Comparison of ENCODE assay signal across 28 cellular contexts in genomic region chr5:2288466-2288865, GRCh38.
"Had no signal": no experiment of that assay in that cellular context is flagged by ENCODE, and none has a peak within 500 bp of the region (broad histone marks: within the 10 kb centered on the region; RNA-seq: fewer than 3 reads in every experiment).

No MANE protein-coding gene starts in this region.

- H3K27me3 Mint-ChIP-seq: stimulated activated memory B cell treated with anti-CD40 and anti-IgM and Interleukin-4, amounts not matched to agents 10 μg/mL and 1 μg/mL and 100 μg/mL, for 72 hours; stimulated activated naive B cell treated with anti-CD40 and anti-IgM and Interleukin-4, amounts not matched to agents 10 μg/mL and 1 μg/mL and 100 μg/mL, for 72 hours; stimulated activated naive CD8-positive, alpha-beta T cell treated with anti-CD3 and anti-CD28 coated beads, Interleukin-15, amount 100 ng/mL, for 72 hours; stimulated activated naive CD8-positive, alpha-beta T cell treated with anti-CD3 and anti-CD28 coated beads, Interleukin-15, Interleukin-2, amounts not matched to agents 100 ng/mL and 50 ng/mL, for 24 hours had no signal

- H3K27me3 ChIP-seq: stomach, suprapubic skin, testis, thyroid gland, tibial artery, tibial nerve, transverse colon, upper lobe of left lung, upper lobe of right lung, uterus, vagina had no signal

- H3K36me3 Mint-ChIP-seq: stimulated activated effector memory CD8-positive, alpha-beta T cell treated with anti-CD3 and anti-CD28 coated beads, Interleukin-12 subunit alpha, Interleukin-12 subunit beta, amount 100 ng/mL, for 72 hours; stimulated activated memory B cell treated with anti-CD40 and anti-IgM and Interleukin-4, amounts not matched to agents 10 μg/mL and 1 μg/mL and 100 μg/mL, for 72 hours; stimulated activated naive B cell treated with anti-CD40 and anti-IgM and Interleukin-4, amounts not matched to agents 10 μg/mL and 1 μg/mL and 100 μg/mL, for 72 hours; type B pancreatic cell had no signal

- ATAC-seq: stimulated activated effector memory CD8-positive, alpha-beta T cell treated with anti-CD3 and anti-CD28 coated beads, Interleukin-12 subunit alpha, Interleukin-12 subunit beta, amount 100 ng/mL, for 72 hours; stimulated activated memory B cell treated with anti-CD40 and anti-IgM and Interleukin-4, amounts not matched to agents 10 μg/mL and 1 μg/mL and 100 μg/mL, for 72 hours; stimulated activated naive B cell treated with anti-CD40 and anti-IgM and Interleukin-4, amounts not matched to agents 10 μg/mL and 1 μg/mL and 100 μg/mL, for 72 hours; stimulated activated naive CD8-positive, alpha-beta T cell treated with anti-CD3 and anti-CD28 coated beads, Interleukin-15, amount 100 ng/mL, for 72 hours; stimulated activated naive CD8-positive, alpha-beta T cell treated with anti-CD3 and anti-CD28 coated beads, Interleukin-15, Interleukin-2, amounts not matched to agents 100 U/mL and 50 U/mL, for 24 hours; upper lobe of right lung had no signal

- H3K27ac Mint-ChIP-seq: stimulated activated effector memory CD8-positive, alpha-beta T cell treated with anti-CD3 and anti-CD28 coated beads, Interleukin-12 subunit alpha, Interleukin-12 subunit beta, amount 100 ng/mL, for 72 hours; stimulated activated memory B cell treated with anti-CD40 and anti-IgM and Interleukin-4, amounts not matched to agents 10 μg/mL and 1 μg/mL and 100 μg/mL, for 72 hours; stimulated activated naive B cell treated with anti-CD40 and anti-IgM and Interleukin-4, amounts not matched to agents 10 μg/mL and 1 μg/mL and 100 μg/mL, for 72 hours; stimulated activated naive CD8-positive, alpha-beta T cell treated with anti-CD3 and anti-CD28 coated beads, Interleukin-15, amount 100 ng/mL, for 72 hours; stimulated activated naive CD8-positive, alpha-beta T cell treated with anti-CD3 and anti-CD28 coated beads, Interleukin-15, Interleukin-2, amounts not matched to agents 100 ng/mL and 50 ng/mL, for 24 hours; type B pancreatic cell had no signal

- H3K4me1 Mint-ChIP-seq: stimulated activated effector memory CD8-positive, alpha-beta T cell treated with anti-CD3 and anti-CD28 coated beads, Interleukin-12 subunit alpha, Interleukin-12 subunit beta, amount 100 ng/mL, for 72 hours; stimulated activated memory B cell treated with anti-CD40 and anti-IgM and Interleukin-4, amounts not matched to agents 10 μg/mL and 1 μg/mL and 100 μg/mL, for 72 hours; stimulated activated naive B cell treated with anti-CD40 and anti-IgM and Interleukin-4, amounts not matched to agents 10 μg/mL and 1 μg/mL and 100 μg/mL, for 72 hours; stimulated activated naive CD8-positive, alpha-beta T cell treated with anti-CD3 and anti-CD28 coated beads, Interleukin-15, amount 100 ng/mL, for 72 hours had no signal

- H3K4me3 ChIP-seq: stomach, suprapubic skin, testis, thoracic aorta, thyroid gland, tibial artery, tibial nerve, transverse colon, upper lobe of left lung, upper lobe of right lung, uterus, vagina had no signal

- H3K9me3 Mint-ChIP-seq: stimulated activated naive CD8-positive, alpha-beta T cell treated with anti-CD3 and anti-CD28 coated beads, Interleukin-15, amount 100 ng/mL, for 72 hours; stimulated activated naive CD8-positive, alpha-beta T cell treated with anti-CD3 and anti-CD28 coated beads, Interleukin-15, Interleukin-2, amounts not matched to agents 100 ng/mL and 50 ng/mL, for 24 hours; type B pancreatic cell had no signal

- H3K4me3 Mint-ChIP-seq: stimulated activated effector memory CD8-positive, alpha-beta T cell treated with anti-CD3 and anti-CD28 coated beads, Interleukin-12 subunit alpha, Interleukin-12 subunit beta, amount 100 ng/mL, for 72 hours; stimulated activated memory B cell treated with anti-CD40 and anti-IgM and Interleukin-4, amounts not matched to agents 10 μg/mL and 1 μg/mL and 100 μg/mL, for 72 hours; stimulated activated naive B cell treated with anti-CD40 and anti-IgM and Interleukin-4, amounts not matched to agents 10 μg/mL and 1 μg/mL and 100 μg/mL, for 72 hours; stimulated activated naive CD8-positive, alpha-beta T cell treated with anti-CD3 and anti-CD28 coated beads, Interleukin-15, amount 100 ng/mL, for 72 hours; stimulated activated naive CD8-positive, alpha-beta T cell treated with anti-CD3 and anti-CD28 coated beads, Interleukin-15, Interleukin-2, amounts not matched to agents 100 ng/mL and 50 ng/mL, for 24 hours; type B pancreatic cell had no signal

- H3K9me3 ChIP-seq: suprapubic skin, testis, thoracic aorta, thyroid gland, tibial artery, transverse colon, upper lobe of left lung, upper lobe of right lung, uterus, vagina had no signal

- H3K36me3 ChIP-seq: stomach, suprapubic skin, thoracic aorta, thyroid gland, tibial artery, tibial nerve, transverse colon, upper lobe of left lung, upper lobe of right lung, uterus, vagina had no signal

- H3K27ac ChIP-seq: stomach, suprapubic skin, testis, thoracic aorta, thyroid gland, tibial artery, tibial nerve, transverse colon, upper lobe of left lung, upper lobe of right lung, uterus, vagina had no signal

- DNase-seq: stimulated activated CD4-positive, alpha-beta T cell treated with anti-CD3 and anti-CD28 coated beads, Interleukin-2, amount 100 ng/mL, for 48 hours; stimulated activated CD4-positive, alpha-beta T cell treated with anti-CD3 and anti-CD28 coated beads, Interleukin-4, amount 100 ng/mL, for 1 hour; stimulated activated CD4-positive, alpha-beta T cell treated with anti-CD3 and anti-CD28 coated beads, Interleukin-4, amount 100 ng/mL, for 24 hours; stimulated activated CD4-positive, alpha-beta T cell treated with anti-CD3 and anti-CD28 coated beads, Interleukin-4, amount 100 ng/mL, for 4 hours; stimulated activated CD8-positive, alpha-beta memory T cell treated with anti-CD3 and anti-CD28 coated beads, Interleukin-4, amount 100 ng/mL, for 48 hours; stimulated activated naive B cell treated with anti-CD40 and anti-IgM and Interleukin-4, amounts not matched to agents 10 μg/mL and 1 μg/mL and 100 μg/mL, for 72 hours; stimulated activated naive CD4-positive, alpha-beta T cell; stimulated activated naive CD4-positive, alpha-beta T cell treated with Interleukin-2 at 50 U/mL for 16 hours; stimulated activated naive CD8-positive, alpha-beta T cell treated with anti-CD3 and anti-CD28 coated beads, Interleukin-15, amount 100 ng/mL, for 72 hours; stimulated activated naive CD8-positive, alpha-beta T cell treated with anti-CD3 and anti-CD28 coated beads, Interleukin-15, Interleukin-2, amounts not matched to agents 100 U/mL and 50 U/mL, for 24 hours; stomach; substantia nigra; testis; thyroid gland; transverse colon; trophoblast cell; upper lobe of left lung; upper lobe of right lung; uterus had no signal

- H3K4me1 ChIP-seq: stomach, suprapubic skin, testis, thyroid gland, tibial artery, tibial nerve, transverse colon, upper lobe of left lung, upper lobe of right lung, uterus, vagina had no signal
